8 cellular contexts compared by ENCODE assay signal in genomic region chr1:170126691-170127090, GRCh38. TPM values are rescaled to one million over a fixed set of nuclear protein-coding genes. Genes with fewer than 3 reads are reported as not detected.
DNase-seq lines count a peak whose midpoint lies in the region; ATAC-seq and TF ChIP-seq lines count a peak whose summit lies in the region.

No MANE protein-coding gene starts in this region.

- H3K4me3 ChIP-seq in prostate gland: no peak overlapping the region

- H3K4me1 ChIP-seq in prostate gland (replicated peaks): no peaks in the 10 kb centered on the region

- H3K27me3 ChIP-seq in prostate gland (replicated peaks; ENCODE audit: insufficient read depth): no peaks in the 10 kb centered on the region

- no peak for TF ChIP-seq CTCF in prostate gland (IDR thresholded peaks at IDR 0.05)

- DNase-seq in GM04504 (ENCODE audit: low read depth) (peak; percentile 80), foreskin melanocyte (peak; percentile 2), mucosa of gallbladder (ENCODE audit: low spot score) (no peak), prostate gland (ENCODE audit: low spot score) (no peak), SKM-1 (lab: John Stamatoyannopoulos, UW; ENCODE audit: unreplicated experiment) (no peak), DMS153 treated with DMSO at 0.1 percent for 48 hours (lab: John Stamatoyannopoulos, UW; ENCODE audit: unreplicated experiment) (no peak)

- no peak for TF ChIP-seq POLR2A in prostate gland (IDR thresholded peaks at IDR 0.05)

- intact Hi-C loops in prostate gland (cut with DNase I): no loop called here

- no peaks in the 10 kb centered on the region for H3K36me3 ChIP-seq in prostate gland

- 44% methylated on average over 4 of the region's 4 CpGs for WGBS in prostate gland

- H3K9me3 ChIP-seq in prostate gland: no peaks in the 10 kb centered on the region

- ATAC-seq in GM21447 (IDR thresholded peaks at IDR 0.05; ENCODE audit: unreplicated experiment): peak; percentile 98
- peak; percentile 96 for ATAC-seq in HG03558 (IDR thresholded peaks at IDR 0.05; ENCODE audit: extremely low read depth, unreplicated experiment)

- H3K27ac ChIP-seq in prostate gland: no peak overlapping the region

RNA-seq across cellular contexts. Expression of gene NTMT2, which starts 19.1 kb away (rescaled TPM):
- total RNA-seq in mucosa of gallbladder (not detected), prostate gland (not detected)

RNA-seq across cellular contexts. Expression of gene KIFAP3, which starts 52.2 kb away (rescaled TPM):
- total RNA-seq in mucosa of gallbladder: 29.5 TPM
- total RNA-seq in prostate gland: 10 to 100 TPM; 17.1 to 37.3 TPM

Comparison
In these comparisons a context has a peak if more than half of its experiments do, and no peak if none do; other contexts are left out.
1. DNase-seq: peak in GM04504 (single experiment) and foreskin melanocyte (single experiment); none in mucosa of gallbladder (single experiment), prostate gland (single experiment), SKM-1 (single experiment) and DMS153 treated with DMSO at 0.1 percent for 48 hours (single experiment).